ENCODE assay signal across 26 cellular contexts in genomic region chr2:19101968-19102367, GRCh38.
"Had no signal": no experiment of that assay in that cellular context is flagged by ENCODE, and none has a peak within 500 bp of the region (broad histone marks: within the 10 kb centered on the region; RNA-seq: fewer than 3 reads in every experiment).

No MANE protein-coding gene starts in this region.

- H3K9me3 ChIP-seq: neutrophil, psoas muscle, right lobe of liver, sigmoid colon, thoracic aorta, thyroid gland, tibial nerve, upper lobe of left lung, vagina had no signal

- H3K4me1 ChIP-seq: right lobe of liver, tibial nerve, vagina had no signal

- H3K4me3 ChIP-seq: psoas muscle, right lobe of liver, sigmoid colon, thoracic aorta, thyroid gland, tibial nerve, upper lobe of left lung, vagina had no signal

- DNase-seq: naive B cell; naive thymus-derived CD8-positive, alpha-beta T cell; nephron progenitor cell; nucleus accumbens; psoas muscle; right cardiac atrium; right lobe of liver; sigmoid colon; small intestine; stimulated activated CD4-positive, alpha-beta T cell treated with anti-CD3 and anti-CD28 coated beads, Interleukin-15, amount 100 ng/mL, for 24 hours; stimulated activated CD4-positive, alpha-beta T cell treated with anti-CD3 and anti-CD28 coated beads, Interleukin-4, amount 100 ng/mL, for 1 hour; stimulated activated CD4-positive, alpha-beta T cell treated with anti-CD3 and anti-CD28 coated beads, Interleukin-4, amount 100 ng/mL, for 4 hours; stimulated activated CD8-positive, alpha-beta memory T cell treated with anti-CD3 and anti-CD28 coated beads, Interleukin-4, amount 100 ng/mL, for 48 hours; stimulated activated naive CD4-positive, alpha-beta T cell; stimulated activated naive CD8-positive, alpha-beta T cell treated with anti-CD3 and anti-CD28 coated beads, Interleukin-15, amount 100 ng/mL, for 72 hours; stimulated activated naive CD8-positive, alpha-beta T cell treated with anti-CD3 and anti-CD28 coated beads, Interleukin-15, Interleukin-2, amounts not matched to agents 100 U/mL and 50 U/mL, for 24 hours; substantia nigra; thyroid gland; trophoblast cell; upper lobe of left lung had no signal

- H3K27me3 ChIP-seq: neutrophil, right lobe of liver, sigmoid colon, thyroid gland, tibial nerve, upper lobe of left lung, vagina had no signal

- H3K27ac ChIP-seq: neutrophil, psoas muscle, right lobe of liver, sigmoid colon, thoracic aorta, thyroid gland, tibial nerve, upper lobe of left lung, vagina had no signal

- FAIRE-seq: small intestine had no signal

- H3K36me3 ChIP-seq: neutrophil, right lobe of liver, sigmoid colon, thoracic aorta, thyroid gland, tibial nerve, upper lobe of left lung, vagina had no signal

- ATAC-seq: naive thymus-derived CD8-positive, alpha-beta T cell; natural killer cell treated with Interleukin-12 subunit alpha and Interleukin-12 subunit beta and Interleukin-15 and Interleukin-18, amount 100 ng/mL, for 72 hours; right cardiac atrium; stimulated activated memory B cell treated with anti-CD40 and anti-IgM and Interleukin-4, amounts not matched to agents 10 μg/mL and 1 μg/mL and 100 μg/mL, for 72 hours; stimulated activated naive CD8-positive, alpha-beta T cell treated with anti-CD3 and anti-CD28 coated beads, Interleukin-15, amount 100 ng/mL, for 72 hours; stimulated activated naive CD8-positive, alpha-beta T cell treated with anti-CD3 and anti-CD28 coated beads, Interleukin-15, Interleukin-2, amounts not matched to agents 100 U/mL and 50 U/mL, for 24 hours had no signal
